Comparison of ENCODE assay signal across 11 cellular contexts in genomic region chr7:1520574-1521234, GRCh38. TPM values are rescaled to one million over a fixed set of nuclear protein-coding genes. Genes with fewer than 3 reads are reported as not detected.
DNase-seq lines count a peak whose midpoint lies in the region; FAIRE-seq and TF ChIP-seq lines count a peak whose summit lies in the region.
"Had no signal": no experiment of that assay in that cellular context is flagged by ENCODE, and none has a peak within 500 bp of the region (broad histone marks: within the 10 kb centered on the region; RNA-seq: fewer than 3 reads in every experiment).

No MANE protein-coding gene starts in this region.

- intact Hi-C loops in esophagus squamous epithelium (cut with DNase I): no loop called here

- FAIRE-seq in astrocyte (lab: Jason Lieb, UNC): no peak

- H3K27ac ChIP-seq in AG04450 (ENCODE audit: low read depth, low read length): no peak overlapping the region
- peak overlapping the region; percentile 91 for H3K27ac ChIP-seq in astrocyte (ENCODE audit: low read depth, low read length)
- H3K27ac ChIP-seq in hepatocyte: peak overlapping the region; percentile 45
- H3K27ac ChIP-seq in esophagus squamous epithelium: peak overlapping the region in 1 of 4 donors; percentile 34
- H3K27ac ChIP-seq: spleen had no signal

- no peaks in the 10 kb centered on the region for H3K79me2 ChIP-seq in astrocyte (ENCODE audit: insufficient read depth, low read length)
- no peaks in the 10 kb centered on the region for H3K79me2 ChIP-seq in hepatocyte

- H3K4me3 Mint-ChIP-seq in astrocyte (ENCODE audit: unreplicated experiment): no peak overlapping the region
- H3K4me3 Mint-ChIP-seq: activated T-cell treated with anti-CD3 and anti-CD28 coated beads, Interleukin-2, amount 50 U/mL, for 4 hours had no signal

- peaks cover 8% of the 10 kb centered on the region for H3K36me3 Mint-ChIP-seq in astrocyte (ENCODE audit: low read depth, unreplicated experiment)

- DNase-seq in AG04450 (ENCODE audit: low read depth, low spot score) (peak; percentile 39), HT1080 (ENCODE audit: low read depth) (peak; percentile 87), astrocyte (ENCODE audit: low read depth) (peak; percentile 90), hepatocyte (ENCODE audit: low spot score) (peak; percentile 63), AG20443 (ENCODE audit: low spot score) (no peak), putamen (ENCODE audit: low spot score) (no peak), NCI-H187 (lab: John Stamatoyannopoulos, UW) (no peak), esophagus squamous epithelium (lab: John Stamatoyannopoulos, UW) (no peak)
- DNase-seq: activated T-cell treated with anti-CD3 and anti-CD28 coated beads, Interleukin-2, amount 50 U/mL, for 4 hours; NCI-H2081 treated with DMSO at 0.1 percent for 48 hours; spleen had no signal

- CTCF ChIA-PET in AG04450 (lab: Charles Lee): no interaction called here

- H4K20me1 ChIP-seq in astrocyte (ENCODE audit: insufficient read depth, low read length): no peaks in the 10 kb centered on the region
- H4K20me1 ChIP-seq in hepatocyte (ENCODE audit: insufficient read depth, poor library complexity, severe bottlenecking): no peaks in the 10 kb centered on the region

- peak overlapping the region; percentile 62 for H3K27ac Mint-ChIP-seq in astrocyte (ENCODE audit: unreplicated experiment)

- peaks cover 3% of the 10 kb centered on the region for H3K4me1 Mint-ChIP-seq in astrocyte (ENCODE audit: low read depth, unreplicated experiment)

- peaks cover 9% of the 10 kb centered on the region for H3K27me3 Mint-ChIP-seq in astrocyte (ENCODE audit: low read depth, unreplicated experiment)

- peaks cover 24% of the 10 kb centered on the region for H3K9me3 ChIP-seq in AG04450 (ENCODE audit: control insufficient read depth, insufficient read depth, low read length)
- peaks cover 5% of the 10 kb centered on the region for H3K9me3 ChIP-seq in astrocyte (ENCODE audit: insufficient read depth, low read depth, low read length)
- no peaks in the 10 kb centered on the region for H3K9me3 ChIP-seq in hepatocyte (ENCODE audit: low read depth)
- H3K9me3 ChIP-seq in esophagus squamous epithelium: no peaks in the 10 kb centered on the region

- H3K4me1 ChIP-seq in astrocyte (ENCODE audit: insufficient read depth, low read length): peaks cover 13% of the 10 kb centered on the region
- no peaks in the 10 kb centered on the region for H3K4me1 ChIP-seq in hepatocyte (ENCODE audit: insufficient read depth)
- peaks cover 0 to 13% (median 6%) of the 10 kb centered on the region in 3 donors for H3K4me1 ChIP-seq in esophagus squamous epithelium
- H3K4me1 ChIP-seq: spleen had no signal

- peak overlapping the region; percentile 80 for H3K9ac ChIP-seq in astrocyte (ENCODE audit: low read length)

- peaks cover 12% of the 10 kb centered on the region for H3K9me3 Mint-ChIP-seq in astrocyte (ENCODE audit: unreplicated experiment)

- H3K36me3 ChIP-seq in astrocyte (ENCODE audit: insufficient read depth, low read length) (no peaks in the 10 kb centered on the region), hepatocyte (replicated peaks; ENCODE audit: insufficient read depth, low read depth) (no peaks in the 10 kb centered on the region), esophagus squamous epithelium (no peaks in the 10 kb centered on the region)
- H3K36me3 ChIP-seq: spleen had no signal

- H2AFZ ChIP-seq in astrocyte (ENCODE audit: low read depth, low read length) (peak overlapping the region; percentile 26), hepatocyte (no peak overlapping the region)

- no peak for TF ChIP-seq CTCF in AG04450 (IDR thresholded peaks at IDR 0.05; ENCODE audit: low read depth, low read length)
- TF ChIP-seq CTCF in astrocyte (IDR thresholded peaks at IDR 0.05; ENCODE audit: insufficient read depth, low read depth, low read length): no peak
- TF ChIP-seq CTCF in hepatocyte (IDR thresholded peaks at IDR 0.05; ENCODE audit: poor library complexity): no peak
- TF ChIP-seq CTCF in esophagus squamous epithelium (IDR thresholded peaks at IDR 0.05): no peak

- peaks cover 3% of the 10 kb centered on the region for H3K27me3 ChIP-seq in AG04450 (ENCODE audit: control insufficient read depth, insufficient read depth, low read length)
- H3K27me3 ChIP-seq in astrocyte (ENCODE audit: insufficient read depth, low read length): peaks cover 3% of the 10 kb centered on the region
- no peaks in the 10 kb centered on the region for H3K27me3 ChIP-seq in hepatocyte
- peaks cover 0 to 12% (median 0%) of the 10 kb centered on the region in 4 donors for H3K27me3 ChIP-seq in esophagus squamous epithelium

- POLR2A ChIA-PET in AG04450 (lab: Yijun Ruan, JAX): no interaction called here

- no peak for TF ChIP-seq POLR2A in esophagus squamous epithelium (IDR thresholded peaks at IDR 0.05)

- H3K4me3 ChIP-seq in AG04450 (ENCODE audit: low read depth, low read length) (no peak overlapping the region), astrocyte (ENCODE audit: insufficient read depth, low read depth, low read length) (no peak overlapping the region), hepatocyte (no peak overlapping the region), esophagus squamous epithelium (no peak overlapping the region)
- H3K4me3 ChIP-seq: spleen had no signal

- H3K9me2 ChIP-seq in hepatocyte (replicated peaks; ENCODE audit: insufficient read depth): no peaks in the 10 kb centered on the region

- H3K4me2 ChIP-seq in astrocyte (ENCODE audit: low read length): peak overlapping the region; percentile 47
- H3K4me2 ChIP-seq in hepatocyte: no peak overlapping the region

- WGBS in hepatocyte (ENCODE audit: low lambda C conversion rate, missing lambda C conversion rate): 75% methylated on average over 25 of the region's 25 CpGs
- 68 to 70% methylated on average over 19 to 25 of the region's 25 CpGs for WGBS in esophagus squamous epithelium, 2 donors

RNA-seq across cellular contexts. Expression of gene MAFK, which starts 9.8 kb away (rescaled TPM):
- 4.5 and 8.3 TPM in 2 replicates for polyA plus RNA-seq in AG04450 (2011; rRNA removed)
- polyA minus RNA-seq in AG04450 (2011; rRNA and poly(A)+ RNA removed): 4.2 and 4.8 TPM in 2 replicates
- total RNA-seq in HT1080 (2014; rRNA removed; shearing (Covaris generic)): 20.9 and 21.9 TPM in 2 replicates
- polyA plus RNA-seq in HT1080 (2015; cell fraction: cytosol; rRNA removed): 26.5 and 30.4 TPM in 2 replicates
- polyA plus RNA-seq in HT1080 (2015; cell fraction: nucleus; rRNA removed): 92.4 and 92.7 TPM in 2 replicates
- total RNA-seq in astrocyte: 36.2 and 36.6 TPM in 2 replicates
- 14.6 and 24.0 TPM in 2 replicates for total RNA-seq in hepatocyte
- 4.4 and 7.8 TPM in 2 replicates for polyA plus RNA-seq in hepatocyte
- 10 to 100 TPM; 11.3 to 26.9 (median 18.9) TPM for total RNA-seq in esophagus squamous epithelium

RNA-seq across cellular contexts. Expression of gene INTS1, which starts 16.5 kb away (rescaled TPM):
- polyA plus RNA-seq in AG04450 (2011; rRNA removed): 9.0 and 13.1 TPM in 2 replicates
- polyA minus RNA-seq in AG04450 (2011; rRNA and poly(A)+ RNA removed): 24.2 and 31.0 TPM in 2 replicates
- total RNA-seq in HT1080 (2014; rRNA removed; shearing (Covaris generic)): 72.9 and 82.4 TPM in 2 replicates
- 67.3 and 78.0 TPM in 2 replicates for polyA plus RNA-seq in HT1080 (2015; cell fraction: cytosol; rRNA removed)
- 253 and 258 TPM in 2 replicates for polyA plus RNA-seq in HT1080 (2015; cell fraction: nucleus; rRNA removed)
- total RNA-seq in astrocyte: 81.4 and 81.9 TPM in 2 replicates
- 15.5 and 30.0 TPM in 2 replicates for total RNA-seq in hepatocyte
- polyA plus RNA-seq in hepatocyte: 53.6 and 57.3 TPM in 2 replicates
- total RNA-seq in esophagus squamous epithelium: 10 to 100 TPM; 27.8 to 45.3 (median 36.6) TPM

RNA-seq across cellular contexts. Expression of gene TMEM184A, which starts 35.3 kb away (rescaled TPM):
- 0.36 and 0.56 TPM in 2 replicates for polyA plus RNA-seq in AG04450 (2011; rRNA removed)
- polyA minus RNA-seq in AG04450 (2011; rRNA and poly(A)+ RNA removed): 0.23 and 0.91 TPM in 2 replicates
- 1.1 and 1.5 TPM in 2 replicates for total RNA-seq in HT1080 (2014; rRNA removed; shearing (Covaris generic))
- 1.5 and 2.3 TPM in 2 replicates for polyA plus RNA-seq in HT1080 (2015; cell fraction: cytosol; rRNA removed)
- 7.8 and 8.4 TPM in 2 replicates for polyA plus RNA-seq in HT1080 (2015; cell fraction: nucleus; rRNA removed)
- 1.8 and 2.1 TPM in 2 replicates for total RNA-seq in astrocyte
- total RNA-seq in hepatocyte: 14.5 and 23.4 TPM in 2 replicates
- 18.6 and 24.7 TPM in 2 replicates for polyA plus RNA-seq in hepatocyte
- total RNA-seq in esophagus squamous epithelium: 100 to 1,000 TPM in 2 of 4 donors, 10 to 100 TPM in 2; 56.7 to 204 (median 98.9) TPM

RNA-seq across cellular contexts. Expression of gene PSMG3, which starts 49.1 kb away (rescaled TPM):
- 31.1 and 33.4 TPM in 2 replicates for polyA plus RNA-seq in AG04450 (2011; rRNA removed)
- polyA minus RNA-seq in AG04450 (2011; rRNA and poly(A)+ RNA removed): 11.4 and 14.8 TPM in 2 replicates
- total RNA-seq in HT1080 (2014; rRNA removed; shearing (Covaris generic)): 72.1 and 97.7 TPM in 2 replicates
- 57.8 and 71.6 TPM in 2 replicates for polyA plus RNA-seq in HT1080 (2015; cell fraction: cytosol; rRNA removed)
- 47.0 and 55.2 TPM in 2 replicates for polyA plus RNA-seq in HT1080 (2015; cell fraction: nucleus; rRNA removed)
- total RNA-seq in astrocyte: 30.3 and 33.6 TPM in 2 replicates
- 27.5 and 42.7 TPM in 2 replicates for total RNA-seq in hepatocyte
- polyA plus RNA-seq in hepatocyte: 44.8 and 60.3 TPM in 2 replicates
- total RNA-seq in esophagus squamous epithelium: 10 to 100 TPM; 44.5 to 63.6 (median 47.4) TPM

Comparison
In these comparisons a context has a peak if more than half of its experiments do, and no peak if none do; other contexts are left out.
1. DNase-seq: peak in AG04450 (single experiment), HT1080 (single experiment), astrocyte (single experiment) and hepatocyte (single experiment); none in AG20443 (single experiment), putamen (single experiment), NCI-H187 (0 of 2) and esophagus squamous epithelium (single experiment).